In genomic region chr13:51218691-51219090, GRCh38 we compare ENCODE assay signal across 25 cellular contexts. TPM values are rescaled to one million over a fixed set of nuclear protein-coding genes. Genes with fewer than 3 reads are reported as not detected.
"Had no signal": no experiment of that assay in that cellular context is flagged by ENCODE, and none has a peak within 500 bp of the region (broad histone marks: within the 10 kb centered on the region; RNA-seq: fewer than 3 reads in every experiment).

No MANE protein-coding gene starts in this region.

- H3K4me2 ChIP-seq: hepatocyte had no signal

- H3K36me3 Mint-ChIP-seq: stimulated activated memory B cell treated with anti-CD40 and anti-IgM and Interleukin-4, amounts not matched to agents 10 μg/mL and 1 μg/mL and 100 μg/mL, for 72 hours had no signal

- H3K27ac Mint-ChIP-seq: dendritic cell treated with granulocyte-macrophage colony-stimulating factor and Interleukin-4, amounts not matched to agents 40 ng/mL and 50 ng/mL, for 4 days; effector memory CD8-positive, alpha-beta T cell; naive thymus-derived CD4-positive, alpha-beta T cell; nephron progenitor cell; stimulated activated memory B cell treated with anti-CD40 and anti-IgM and Interleukin-4, amounts not matched to agents 10 μg/mL and 1 μg/mL and 100 μg/mL, for 72 hours; stimulated activated naive CD8-positive, alpha-beta T cell treated with anti-CD3 and anti-CD28 coated beads, Interleukin-15, Interleukin-2, amounts not matched to agents 100 ng/mL and 50 ng/mL, for 24 hours had no signal

- H3K9me3 Mint-ChIP-seq: dendritic cell treated with granulocyte-macrophage colony-stimulating factor and Interleukin-4, amounts not matched to agents 40 ng/mL and 50 ng/mL, for 4 days; effector memory CD8-positive, alpha-beta T cell; naive thymus-derived CD4-positive, alpha-beta T cell; stimulated activated memory B cell treated with anti-CD40 and anti-IgM and Interleukin-4, amounts not matched to agents 10 μg/mL and 1 μg/mL and 100 μg/mL, for 72 hours; stimulated activated naive CD8-positive, alpha-beta T cell treated with anti-CD3 and anti-CD28 coated beads, Interleukin-15, Interleukin-2, amounts not matched to agents 100 ng/mL and 50 ng/mL, for 24 hours had no signal

- H3K4me3 ChIP-seq: esophagus squamous epithelium, hepatocyte, psoas muscle, spleen, tibial nerve, upper lobe of right lung, vagina had no signal

- H3K4me3 Mint-ChIP-seq: dendritic cell treated with granulocyte-macrophage colony-stimulating factor and Interleukin-4, amounts not matched to agents 40 ng/mL and 50 ng/mL, for 4 days; effector memory CD8-positive, alpha-beta T cell; nephron progenitor cell; stimulated activated memory B cell treated with anti-CD40 and anti-IgM and Interleukin-4, amounts not matched to agents 10 μg/mL and 1 μg/mL and 100 μg/mL, for 72 hours; stimulated activated naive CD8-positive, alpha-beta T cell treated with anti-CD3 and anti-CD28 coated beads, Interleukin-15, Interleukin-2, amounts not matched to agents 100 ng/mL and 50 ng/mL, for 24 hours had no signal

- H2AFZ ChIP-seq: hepatocyte had no signal

- H3K9me3 ChIP-seq: esophagus squamous epithelium, neutrophil, psoas muscle, spleen, tibial nerve, upper lobe of right lung, vagina had no signal

- H3K36me3 ChIP-seq: esophagus squamous epithelium, neutrophil, spleen, tibial nerve, upper lobe of right lung, vagina had no signal

- H3K79me2 ChIP-seq: hepatocyte had no signal

- H3K4me1 ChIP-seq: psoas muscle had no signal

- DNase-seq: effector memory CD8-positive, alpha-beta T cell; esophagus squamous epithelium; foreskin melanocyte; head of caudate nucleus; kidney; left cardiac atrium; mesendoderm; naive thymus-derived CD4-positive, alpha-beta T cell; nephron progenitor cell; psoas muscle; retina; spleen; stimulated activated CD4-positive, alpha-beta T cell treated with anti-CD3 and anti-CD28 coated beads, Interleukin-15, amount 100 ng/mL, for 24 hours; stimulated activated CD4-positive, alpha-beta T cell treated with anti-CD3 and anti-CD28 coated beads, Interleukin-1b, Interleukin-23, amount 100 ng/mL, for 48 hours; stimulated activated CD4-positive, alpha-beta T cell treated with anti-CD3 and anti-CD28 coated beads, Interleukin-4, amount 100 ng/mL, for 24 hours; upper lobe of right lung had no signal

- ATAC-seq: effector memory CD8-positive, alpha-beta T cell; left cardiac atrium; naive thymus-derived CD4-positive, alpha-beta T cell; psoas muscle; sciatic nerve; stimulated activated memory B cell treated with anti-CD40 and anti-IgM and Interleukin-4, amounts not matched to agents 10 μg/mL and 1 μg/mL and 100 μg/mL, for 72 hours; upper lobe of right lung had no signal

- H3K27me3 ChIP-seq: tibial nerve, vagina had no signal

- H3K27ac ChIP-seq: epithelial cell of prostate, esophagus squamous epithelium, hepatocyte, neutrophil, psoas muscle, spleen, tibial nerve, upper lobe of right lung, vagina had no signal

RNA-seq across cellular contexts. Expression of gene FAM124A, which starts 3.5 kb away (rescaled TPM):
- polyA plus RNA-seq: naive thymus-derived CD4-positive, alpha-beta T cell had no signal
